16 cellular contexts compared by ENCODE assay signal in genomic region chr2:105364436-105365139, GRCh38. TPM values are rescaled to one million over a fixed set of nuclear protein-coding genes. Genes with fewer than 3 reads are reported as not detected.
"Had no signal": no experiment of that assay in that cellular context is flagged by ENCODE, and none has a peak within 500 bp of the region (broad histone marks: within the 10 kb centered on the region; RNA-seq: fewer than 3 reads in every experiment).

No MANE protein-coding gene starts in this region.

- DNase-seq: activated CD4-positive, CD25-positive, alpha-beta regulatory T cell treated with anti-CD3 and anti-CD28 coated beads, Interleukin-2, amount 50 U/mL, for 72 hours; activated naive CD4-positive, alpha-beta T cell treated with anti-CD3 and anti-CD28 coated beads, Interleukin-2, amount 10 ng/mL, durations not matched to agents 7 days and 5 days; colonic mucosa; esophagus squamous epithelium; foreskin keratinocyte; glutamatergic neuron; left colon; mucosa of descending colon; naive thymus-derived CD8-positive, alpha-beta T cell; retina; T-helper 1 cell; tibial artery; uterus had no signal

- H3K4me3 Mint-ChIP-seq: activated naive CD4-positive, alpha-beta T cell treated with anti-CD3 and anti-CD28 coated beads, Interleukin-2, amount 10 ng/mL, durations not matched to agents 7 days and 5 days; naive thymus-derived CD8-positive, alpha-beta T cell; stimulated activated effector memory CD8-positive, alpha-beta T cell treated with anti-CD3 and anti-CD28 coated beads, Interleukin-12 subunit alpha, Interleukin-12 subunit beta, amount 100 ng/mL, for 72 hours had no signal

- H3K27ac Mint-ChIP-seq: activated naive CD4-positive, alpha-beta T cell treated with anti-CD3 and anti-CD28 coated beads, Interleukin-2, amount 10 ng/mL, durations not matched to agents 7 days and 5 days; activated T-helper 2 cell treated with anti-CD3 and anti-CD28 coated beads, Interferon-gamma antibody, Interleukin-2, Interleukin-4, amounts not matched to agents 10 μg/mL and 5 μg/mL and 100 μg/mL, durations not matched to agents 14 hours and 24 hours and 36 hours; stimulated activated effector memory CD8-positive, alpha-beta T cell treated with anti-CD3 and anti-CD28 coated beads, Interleukin-12 subunit alpha, Interleukin-12 subunit beta, amount 100 ng/mL, for 72 hours had no signal

- H3K27ac ChIP-seq: colonic mucosa, esophagus squamous epithelium, foreskin keratinocyte, neutrophil, tibial artery, uterus had no signal

- H3K4me1 ChIP-seq: colonic mucosa, foreskin keratinocyte had no signal

- ATAC-seq: foreskin keratinocyte; left colon; mucosa of descending colon; naive thymus-derived CD8-positive, alpha-beta T cell; stimulated activated effector memory CD8-positive, alpha-beta T cell treated with anti-CD3 and anti-CD28 coated beads, Interleukin-12 subunit alpha, Interleukin-12 subunit beta, amount 100 ng/mL, for 72 hours had no signal

- H3K9me3 ChIP-seq: colonic mucosa, esophagus squamous epithelium, mucosa of descending colon, neutrophil, tibial artery, uterus had no signal

- H3K9me3 Mint-ChIP-seq: activated naive CD4-positive, alpha-beta T cell treated with anti-CD3 and anti-CD28 coated beads, Interleukin-2, amount 10 ng/mL, durations not matched to agents 7 days and 5 days; activated T-helper 2 cell treated with anti-CD3 and anti-CD28 coated beads, Interferon-gamma antibody, Interleukin-2, Interleukin-4, amounts not matched to agents 10 μg/mL and 5 μg/mL and 100 μg/mL, durations not matched to agents 14 hours and 24 hours and 36 hours; naive thymus-derived CD8-positive, alpha-beta T cell; stimulated activated effector memory CD8-positive, alpha-beta T cell treated with anti-CD3 and anti-CD28 coated beads, Interleukin-12 subunit alpha, Interleukin-12 subunit beta, amount 100 ng/mL, for 72 hours had no signal

- H3K36me3 ChIP-seq: uterus had no signal

- H3K4me3 ChIP-seq: colonic mucosa, esophagus squamous epithelium, mucosa of descending colon, tibial artery, uterus had no signal

- H3K27me3 ChIP-seq: colonic mucosa, esophagus squamous epithelium, foreskin keratinocyte, tibial artery, uterus had no signal

RNA-seq across cellular contexts. Expression of gene FHL2, which starts 34.3 kb away (rescaled TPM):
- total RNA-seq: naive thymus-derived CD8-positive, alpha-beta T cell had no signal
